In genomic region chr4:37685726-37686372, GRCh38 we compare ENCODE assay signal across 1 cellular context.
A peak's percentile ranks its signal among the peaks of the same experiment; 100 is the strongest.
TF ChIP-seq lines count a peak whose summit lies in the region.

No MANE protein-coding gene starts in this region.

TF ChIP-seq in WTC11, 78 proteins besides CTCF, POLR2A, EP300 and RAD21 (continued from another document):
- TF ChIP-seq CDX4 (CRISPR knock-in tag; IDR thresholded peaks at IDR 0.05; ENCODE audit: borderline replicate concordance) (no peak), TCF7 (CRISPR knock-in tag; IDR thresholded peaks at IDR 0.05; ENCODE audit: low read depth) (no peak), NR3C1 (CRISPR knock-in tag; conservative IDR thresholded peaks at IDR 0.05; ENCODE audit: low read depth) (no peak), E2F4 (CRISPR knock-in tag; IDR thresholded peaks at IDR 0.05; ENCODE audit: borderline replicate concordance, low read depth) (no peak), ZNF671 (CRISPR knock-in tag; IDR thresholded peaks at IDR 0.05) (no peak), MYBL2 (CRISPR knock-in tag; IDR thresholded peaks at IDR 0.05) (peak; percentile 79; the same call in 1 of the 2 replicates), ATF3 (CRISPR knock-in tag; conservative IDR thresholded peaks at IDR 0.05) (no peak), AR (CRISPR knock-in tag; IDR thresholded peaks at IDR 0.05) (no peak), EMX1 (CRISPR knock-in tag; IDR thresholded peaks at IDR 0.05) (no peak), HMGXB4 (CRISPR knock-in tag; IDR thresholded peaks at IDR 0.05) (peak; percentile 55; the same call in 1 of the 2 replicates), IRF2 (CRISPR knock-in tag; IDR thresholded peaks at IDR 0.05; ENCODE audit: borderline replicate concordance, low read depth) (no peak), CREB1 (CRISPR knock-in tag; IDR thresholded peaks at IDR 0.05) (no peak), JUN (CRISPR knock-in tag; IDR thresholded peaks at IDR 0.05) (no peak), RORB (CRISPR knock-in tag; IDR thresholded peaks at IDR 0.05) (no peak), ELF4 (CRISPR knock-in tag; IDR thresholded peaks at IDR 0.05; ENCODE audit: low read depth) (no peak), TEAD1 (CRISPR knock-in tag; IDR thresholded peaks at IDR 0.05) (no peak), FOXP4 (CRISPR knock-in tag; IDR thresholded peaks at IDR 0.05) (peak; percentile 67; the same call in 1 of the 2 replicates), GTF2I (CRISPR knock-in tag; conservative IDR thresholded peaks at IDR 0.05) (no peak), IRF1 (CRISPR knock-in tag; IDR thresholded peaks at IDR 0.05) (0 out of 2 replicates have a peak, but pooled peaks have one; percentile 65), ERG (CRISPR knock-in tag; IDR thresholded peaks at IDR 0.05) (no peak), E2F5 (CRISPR knock-in tag; IDR thresholded peaks at IDR 0.05) (peak; percentile 75), ZSCAN18 (CRISPR knock-in tag; IDR thresholded peaks at IDR 0.05) (no peak), SP1 (CRISPR knock-in tag; conservative IDR thresholded peaks at IDR 0.05) (no peak), NFATC4 (CRISPR knock-in tag; IDR thresholded peaks at IDR 0.05) (no peak), USF2 (CRISPR knock-in tag; IDR thresholded peaks at IDR 0.05) (no peak), NFE2L1 (CRISPR knock-in tag; IDR thresholded peaks at IDR 0.05) (peak; percentile 38; the same call in 1 of the 2 replicates), ZBTB21 (CRISPR knock-in tag; IDR thresholded peaks at IDR 0.05; ENCODE audit: borderline replicate concordance) (no peak), ZNF281 (CRISPR knock-in tag; IDR thresholded peaks at IDR 0.05) (no peak), CBFB (CRISPR knock-in tag; IDR thresholded peaks at IDR 0.05; ENCODE audit: low read depth) (no peak), USF1 (CRISPR knock-in tag; IDR thresholded peaks at IDR 0.05) (no peak), ZNF138 (CRISPR knock-in tag; conservative IDR thresholded peaks at IDR 0.05) (no peak), PRRX2 (CRISPR knock-in tag; IDR thresholded peaks at IDR 0.05) (no peak), ZBTB43 (CRISPR knock-in tag; IDR thresholded peaks at IDR 0.05) (no peak), ZNF219 (CRISPR knock-in tag; IDR thresholded peaks at IDR 0.05; ENCODE audit: borderline replicate concordance) (0 out of 2 replicates have a peak, but pooled peaks have one; percentile 31)
